ENCODE assay signal across 29 cellular contexts in genomic region chr6:125981566-125982185, GRCh38.
"Had no signal": no experiment of that assay in that cellular context is flagged by ENCODE, and none has a peak within 500 bp of the region (broad histone marks: within the 10 kb centered on the region; RNA-seq: fewer than 3 reads in every experiment).

No MANE protein-coding gene starts in this region.

- H3K36me3 ChIP-seq: neural progenitor cell, right atrium auricular region, thyroid gland, transverse colon, vagina had no signal

- ATAC-seq: left colon; left lung; natural killer cell; sciatic nerve; stimulated activated naive B cell treated with anti-CD40 and anti-IgM and Interleukin-4, amounts not matched to agents 10 μg/mL and 1 μg/mL and 100 μg/mL, for 72 hours; stimulated activated naive CD8-positive, alpha-beta T cell treated with anti-CD3 and anti-CD28 coated beads, Interleukin-15, Interleukin-2, amounts not matched to agents 100 U/mL and 50 U/mL, for 24 hours had no signal

- H3K27me3 Mint-ChIP-seq: naive B cell; progenitor cell of endocrine pancreas; stimulated activated naive B cell treated with anti-CD40 and anti-IgM and Interleukin-4, amounts not matched to agents 10 μg/mL and 1 μg/mL and 100 μg/mL, for 72 hours had no signal

- H3K9me3 ChIP-seq: left lung, neutrophil, right atrium auricular region, stomach, testis, thyroid gland, transverse colon, upper lobe of left lung, vagina had no signal

- DNase-seq: hypothalamus; immature natural killer cell; kidney; left colon; left lung; mesendoderm; naive B cell; natural killer cell; nephron progenitor cell; occipital lobe; small intestine; stimulated activated CD4-positive, alpha-beta T cell treated with anti-CD3 and anti-CD28 coated beads, Interleukin-1b, Interleukin-23, amount 100 ng/mL, for 48 hours; stimulated activated CD4-positive, alpha-beta T cell treated with anti-CD3 and anti-CD28 coated beads, Interleukin-2, amount 100 ng/mL, for 48 hours; stimulated activated CD4-positive, alpha-beta T cell treated with anti-CD3 and anti-CD28 coated beads, Interleukin-4, amount 100 ng/mL, for 4 hours; stimulated activated naive B cell treated with anti-CD40 and anti-IgM and Interleukin-4, amounts not matched to agents 10 μg/mL and 1 μg/mL and 100 μg/mL, for 72 hours; stimulated activated naive CD8-positive, alpha-beta T cell treated with anti-CD3 and anti-CD28 coated beads, Interleukin-15, Interleukin-2, amounts not matched to agents 100 U/mL and 50 U/mL, for 24 hours; stomach; testis; thyroid gland; transverse colon; upper lobe of left lung had no signal

- H3K4me1 Mint-ChIP-seq: immature natural killer cell; naive B cell; natural killer cell; nephron progenitor cell; neural progenitor cell; stimulated activated naive B cell treated with anti-CD40 and anti-IgM and Interleukin-4, amounts not matched to agents 10 μg/mL and 1 μg/mL and 100 μg/mL, for 72 hours had no signal

- H3K4me3 Mint-ChIP-seq: immature natural killer cell; mesothelial cell of epicardium; naive B cell; natural killer cell; nephron progenitor cell; neural progenitor cell; stimulated activated naive B cell treated with anti-CD40 and anti-IgM and Interleukin-4, amounts not matched to agents 10 μg/mL and 1 μg/mL and 100 μg/mL, for 72 hours had no signal

- H3K9me3 Mint-ChIP-seq: immature natural killer cell; mesothelial cell of epicardium; naive B cell; natural killer cell; nephron progenitor cell; neural progenitor cell; stimulated activated naive B cell treated with anti-CD40 and anti-IgM and Interleukin-4, amounts not matched to agents 10 μg/mL and 1 μg/mL and 100 μg/mL, for 72 hours had no signal

- H3K36me3 Mint-ChIP-seq: natural killer cell, neural progenitor cell had no signal

- H3K27me3 ChIP-seq: left lung, neural progenitor cell, right atrium auricular region, stomach, testis, thyroid gland, transverse colon, upper lobe of left lung, vagina had no signal

- H3K27ac ChIP-seq: left lung, neural progenitor cell, neutrophil, right atrium auricular region, stomach, testis, thyroid gland, transverse colon, upper lobe of left lung, vagina had no signal

- H3K4me2 ChIP-seq: neural progenitor cell had no signal

- H3K27ac Mint-ChIP-seq: immature natural killer cell; mesothelial cell of epicardium; naive B cell; natural killer cell; nephron progenitor cell; neural progenitor cell; progenitor cell of endocrine pancreas; stimulated activated naive B cell treated with anti-CD40 and anti-IgM and Interleukin-4, amounts not matched to agents 10 μg/mL and 1 μg/mL and 100 μg/mL, for 72 hours had no signal

- H3K4me3 ChIP-seq: left lung, lung, neural progenitor cell, right atrium auricular region, stomach, testis, thyroid gland, transverse colon, upper lobe of left lung, vagina had no signal

- H2AFZ ChIP-seq: neural progenitor cell had no signal
